In genomic region chr5:60445427-60445826, GRCh38 we compare ENCODE assay signal across 28 cellular contexts.
"Had no signal": no experiment of that assay in that cellular context is flagged by ENCODE, and none has a peak within 500 bp of the region (broad histone marks: within the 10 kb centered on the region; RNA-seq: fewer than 3 reads in every experiment).

No MANE protein-coding gene starts in this region.

- DNase-seq: islet precursor cell; left ventricle myocardium inferior; mesendoderm; midbrain; mucosa of descending colon; naive thymus-derived CD4-positive, alpha-beta T cell; nucleus accumbens; pancreas; posterior cingulate gyrus; retina; right cardiac atrium; sigmoid colon; small intestine; stimulated activated CD4-positive, alpha-beta T cell treated with anti-CD3 and anti-CD28 coated beads, Interleukin-1b, Interleukin-23, amount 100 ng/mL, for 48 hours; stimulated activated CD4-positive, alpha-beta T cell treated with anti-CD3 and anti-CD28 coated beads, Interleukin-2, amount 100 ng/mL, for 48 hours; stimulated activated CD4-positive, alpha-beta T cell treated with anti-CD3 and anti-CD28 coated beads, Interleukin-4, amount 100 ng/mL, for 4 hours; stimulated activated CD8-positive, alpha-beta memory T cell treated with anti-CD3 and anti-CD28 coated beads, Interleukin-4, amount 100 ng/mL, for 48 hours; stimulated activated naive CD4-positive, alpha-beta T cell treated with Interleukin-2 at 50 U/mL for 16 hours; stimulated activated naive CD8-positive, alpha-beta T cell treated with anti-CD3 and anti-CD28 coated beads, Interleukin-15, amount 100 ng/mL, for 72 hours; substantia nigra; transverse colon; upper lobe of left lung had no signal

- H3K27ac ChIP-seq: hepatocyte, left ventricle myocardium inferior, pancreas, prostate gland, sigmoid colon, transverse colon, upper lobe of left lung, vagina had no signal

- H3K36me3 Mint-ChIP-seq: natural killer cell treated with Interleukin-12 subunit alpha and Interleukin-12 subunit beta and Interleukin-15 and Interleukin-18, amount 100 ng/mL, for 72 hours had no signal

- ATAC-seq: mucosa of descending colon; naive thymus-derived CD4-positive, alpha-beta T cell; natural killer cell treated with Interleukin-12 subunit alpha and Interleukin-12 subunit beta and Interleukin-15 and Interleukin-18, amount 100 ng/mL, for 72 hours; pancreas; right cardiac atrium; stimulated activated memory B cell treated with anti-CD40 and anti-IgM and Interleukin-4, amounts not matched to agents 10 μg/mL and 1 μg/mL and 100 μg/mL, for 72 hours; stimulated activated naive CD8-positive, alpha-beta T cell treated with anti-CD3 and anti-CD28 coated beads, Interleukin-15, amount 100 ng/mL, for 72 hours had no signal

- H3K9me3 Mint-ChIP-seq: stimulated activated naive CD8-positive, alpha-beta T cell treated with anti-CD3 and anti-CD28 coated beads, Interleukin-15, amount 100 ng/mL, for 72 hours had no signal

- H3K27ac Mint-ChIP-seq: naive thymus-derived CD4-positive, alpha-beta T cell; natural killer cell treated with Interleukin-12 subunit alpha and Interleukin-12 subunit beta and Interleukin-15 and Interleukin-18, amount 100 ng/mL, for 72 hours; stimulated activated memory B cell treated with anti-CD40 and anti-IgM and Interleukin-4, amounts not matched to agents 10 μg/mL and 1 μg/mL and 100 μg/mL, for 72 hours; stimulated activated naive CD8-positive, alpha-beta T cell treated with anti-CD3 and anti-CD28 coated beads, Interleukin-15, amount 100 ng/mL, for 72 hours had no signal

- H3K27me3 ChIP-seq: pancreas, sigmoid colon, transverse colon, upper lobe of left lung, vagina had no signal

- H3K4me1 ChIP-seq: left ventricle myocardium inferior, pancreas, prostate gland, sigmoid colon, upper lobe of left lung, vagina had no signal

- H3K36me3 ChIP-seq: left ventricle myocardium inferior, pancreas, prostate gland, sigmoid colon, transverse colon, upper lobe of left lung, vagina had no signal

- H3K9me3 ChIP-seq: left ventricle myocardium inferior, mucosa of descending colon, pancreas, prostate gland, sigmoid colon, transverse colon, upper lobe of left lung, vagina had no signal

- H3K4me3 Mint-ChIP-seq: naive thymus-derived CD4-positive, alpha-beta T cell; natural killer cell treated with Interleukin-12 subunit alpha and Interleukin-12 subunit beta and Interleukin-15 and Interleukin-18, amount 100 ng/mL, for 72 hours; stimulated activated memory B cell treated with anti-CD40 and anti-IgM and Interleukin-4, amounts not matched to agents 10 μg/mL and 1 μg/mL and 100 μg/mL, for 72 hours; stimulated activated naive CD8-positive, alpha-beta T cell treated with anti-CD3 and anti-CD28 coated beads, Interleukin-15, amount 100 ng/mL, for 72 hours had no signal

- H3K4me1 Mint-ChIP-seq: naive thymus-derived CD4-positive, alpha-beta T cell; stimulated activated memory B cell treated with anti-CD40 and anti-IgM and Interleukin-4, amounts not matched to agents 10 μg/mL and 1 μg/mL and 100 μg/mL, for 72 hours; stimulated activated naive CD8-positive, alpha-beta T cell treated with anti-CD3 and anti-CD28 coated beads, Interleukin-15, amount 100 ng/mL, for 72 hours had no signal

- H3K27me3 Mint-ChIP-seq: natural killer cell treated with Interleukin-12 subunit alpha and Interleukin-12 subunit beta and Interleukin-15 and Interleukin-18, amount 100 ng/mL, for 72 hours; stimulated activated memory B cell treated with anti-CD40 and anti-IgM and Interleukin-4, amounts not matched to agents 10 μg/mL and 1 μg/mL and 100 μg/mL, for 72 hours; stimulated activated naive CD8-positive, alpha-beta T cell treated with anti-CD3 and anti-CD28 coated beads, Interleukin-15, amount 100 ng/mL, for 72 hours had no signal

- H3K4me3 ChIP-seq: hepatocyte, left ventricle myocardium inferior, lung, mucosa of descending colon, pancreas, prostate gland, sigmoid colon, transverse colon, upper lobe of left lung, vagina had no signal
